ENCODE assay signal across 16 cellular contexts in the genomic region with DNA sequence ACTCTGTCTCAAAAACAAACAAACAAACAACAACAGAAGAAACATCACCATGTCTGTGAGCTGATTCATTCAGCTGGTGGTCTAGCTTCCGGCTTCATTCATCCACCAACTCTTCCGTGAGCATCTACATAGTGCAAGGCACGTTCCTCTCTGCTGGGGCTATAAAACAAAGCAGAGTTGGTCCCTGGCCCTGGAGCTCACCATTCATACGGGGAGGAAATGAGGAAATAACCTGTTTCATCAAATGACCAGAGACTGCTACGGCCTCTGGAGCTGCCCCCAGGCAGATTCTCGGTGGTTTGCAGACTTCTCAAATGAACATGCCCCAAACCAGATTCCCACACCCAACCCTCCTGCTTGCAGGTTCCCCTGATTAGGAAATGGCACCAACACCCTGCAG. TPM values are rescaled to one million over a fixed set of nuclear protein-coding genes. Genes with fewer than 3 reads are reported as not detected.
A peak's percentile ranks its signal among the peaks of the same experiment; 100 is the strongest.
DNase-seq lines count a peak whose midpoint lies in the region; ATAC-seq, FAIRE-seq and TF ChIP-seq lines count a peak whose summit lies in the region.
"Had no signal": no experiment of that assay in that cellular context is flagged by ENCODE, and none has a peak within 500 bp of the region (broad histone marks: within the 10 kb centered on the region; RNA-seq: fewer than 3 reads in every experiment).

No MANE protein-coding gene starts in this region.

- no peak for DNase-seq in activated T-cell treated with anti-CD3 and anti-CD28 coated beads, Interleukin-2, amount 50 U/mL, for 4 hours
- no peak for DNase-seq in activated T-cell treated with anti-CD3 and anti-CD28 coated beads, Interleukin-2, amount 50 U/mL, for 1 hour
- DNase-seq in GM12878 (ENCODE audit: low read depth, low spot score) (peak; percentile 74), aorta (no peak), HPDE6-E6E7 (ENCODE audit: extremely low spot score) (no peak)
- no peak for DNase-seq in stimulated activated naive CD8-positive, alpha-beta T cell treated with anti-CD3 and anti-CD28 coated beads, Interleukin-15, Interleukin-2, amounts not matched to agents 100 U/mL and 50 U/mL, for 24 hours
- DNase-seq: DMS79; effector CD4-positive, alpha-beta T cell; foreskin keratinocyte; NCI-H1105; NCI-H345; stimulated activated CD4-positive, alpha-beta T cell treated with anti-CD3 and anti-CD28 coated beads, Interleukin-2, amount 100 ng/mL, for 24 hours had no signal

- POLR2A ChIA-PET in GM12878 (lab: Charles Lee): interaction anchor here (0.9 to 17.0 kb wide), 8 partner anchors 9 to 51 kb away, joined by 4 to 206 read pairs (median 38); partner anchors contain the start of gene ID3

- CTCF ChIA-PET in GM12878 (lab: Yijun Ruan, JAX): interaction anchor here (0.6 to 11.4 kb wide), 9 partner anchors 10 to 103 kb away, joined by 3 to 108 read pairs (median 7); partner anchors contain the start of gene ID3

- SMC1A ChIA-PET in GM12878 (lab: Charles Lee; ENCODE audit: uncharacterized antibody, unreplicated experiment): interaction anchor here (0.8 to 19.7 kb wide), 13 partner anchors 9 to 56 kb away, joined by 3 to 419 read pairs (median 15); partner anchors contain the start of gene ID3

- H2AFZ ChIP-seq in GM12878 (ENCODE audit: control insufficient read depth, low read depth, low read length): peak overlapping the region; percentile 68

- ATAC-seq in activated T-cell treated with anti-CD3 and anti-CD28 coated beads, Interleukin-2, amount 50 U/mL, for 4 hours: peak in 1 of 2 donors; percentile 16
- ATAC-seq in HG02610 (IDR thresholded peaks at IDR 0.05; ENCODE audit: unreplicated experiment) (peak; percentile 63), GM12878 (peak; percentile 91), HG03460 (IDR thresholded peaks at IDR 0.05; ENCODE audit: unreplicated experiment) (no peak), aorta (ENCODE audit: low FRiP score) (no peak)
- ATAC-seq in stimulated activated naive CD8-positive, alpha-beta T cell treated with anti-CD3 and anti-CD28 coated beads, Interleukin-15, Interleukin-2, amounts not matched to agents 100 U/mL and 50 U/mL, for 24 hours: peak; percentile 40
- ATAC-seq: foreskin keratinocyte, HepG2 had no signal

- no peak for TF ChIP-seq RAD21 in GM12878 (IDR thresholded peaks at IDR 0.05; ENCODE audit: insufficient read depth, low read depth, low read length)

- BruUV-seq in GM12878 (replicated peaks; lab: Mats Ljungman, UMichigan): no TSS peak

- intact Hi-C loops in GM12878 (cut with micrococcal nuclease; ENCODE audit: unreplicated experiment): loop anchor here (2.0 kb wide), 1 partner anchor 41 kb away; the partner anchor contains the start of gene ID3
- intact Hi-C loops in aorta (cut with DNase I): no loop called here

- no peak for TF ChIP-seq CTCF in GM12878 (IDR thresholded peaks at IDR 0.05 in 2 of 3, conservative IDR thresholded peaks at IDR 0.05 in 1 of 3; ENCODE audit: control insufficient read depth in 2 of 3, extremely low read depth in 1 of 3, insufficient read depth in 1 of 3, low read depth in 3 of 3, low read length in 3 of 3)

- in situ Hi-C loops in GM12878 (cut with MboI): no loop called here

- peak overlapping the region; percentile 86 for H3K4me2 ChIP-seq in GM12878 (ENCODE audit: control insufficient read depth, insufficient read depth)

- 4% methylated on average over 6 of the region's 6 CpGs for WGBS in GM12878 (ENCODE audit: insufficient coverage, insufficient replicate concordance, low lambda C conversion rate, missing lambda C conversion rate)
- WGBS in aorta, 2 donors: 89 to 90% methylated on average over 6 of the region's 6 CpGs

- no peaks in the 10 kb centered on the region for H3K9me3 ChIP-seq in GM12878 (replicated peaks; ENCODE audit: control insufficient read depth, insufficient read depth, low read length)
- no peaks in the 10 kb centered on the region for H3K9me3 ChIP-seq in aorta (ENCODE audit: control insufficient read depth, low read length)

- no peaks in the 10 kb centered on the region for H3K36me3 Mint-ChIP-seq in activated T-cell treated with anti-CD3 and anti-CD28 coated beads, Interleukin-2, amount 50 U/mL, for 4 hours (ENCODE audit: insufficient read depth)

- no peaks in the 10 kb centered on the region for H3K79me2 ChIP-seq in GM12878 (ENCODE audit: control insufficient read depth, insufficient read depth, low read length)

- H3K27ac ChIP-seq in GM12878 (ENCODE audit: control insufficient read depth, insufficient read depth): peak overlapping the region; percentile 77
- H3K27ac ChIP-seq in aorta (ENCODE audit: low read depth in 1 of 2, low read length in 2 of 2): no peak overlapping the region
- H3K27ac ChIP-seq: foreskin keratinocyte, RWPE1 had no signal

- RAD21 ChIA-PET in GM12878 (lab: Charles Lee; ENCODE audit: unreplicated experiment): interaction anchor here (0.6 to 14.9 kb wide), 12 partner anchors 10 to 66 kb away, joined by 3 to 252 read pairs (median 5); partner anchors contain the start of gene ID3

- H3K9ac ChIP-seq in GM12878 (ENCODE audit: control insufficient read depth, insufficient read depth, low read length): peak overlapping the region; percentile 13

- no peak overlapping the region; the same call in 1 of the 2 replicates for H3K4me3 ChIP-seq in GM12878
- no peak overlapping the region for H3K4me3 ChIP-seq in aorta (ENCODE audit: low read length in 2 of 2)

- no peak for TF ChIP-seq POLR2A in GM12878 (IDR thresholded peaks at IDR 0.05; ENCODE audit: low read depth, low read length)

- H3K27me3 Mint-ChIP-seq in activated T-cell treated with anti-CD3 and anti-CD28 coated beads, Interleukin-2, amount 50 U/mL, for 4 hours (ENCODE audit: low read depth): no peaks in the 10 kb centered on the region

- TF ChIP-seq EP300 in GM12878 (IDR thresholded peaks at IDR 0.05; ENCODE audit: borderline replicate concordance in 1 of 2, control insufficient read depth in 1 of 2, low read depth in 2 of 2, low read length in 2 of 2): peak in 1 of 2 experiments; percentile 31; a peak in 1 of 4 replicates

- no peaks in the 10 kb centered on the region for H4K20me1 ChIP-seq in GM12878 (ENCODE audit: control insufficient read depth, insufficient read depth)

- H3K36me3 ChIP-seq in GM12878 (ENCODE audit: control insufficient read depth in 2 of 2, insufficient read depth in 2 of 2, low read length in 1 of 2) (no peaks in the 10 kb centered on the region), aorta (ENCODE audit: control insufficient read depth in 1 of 2, insufficient read depth in 2 of 2, low read length in 1 of 2) (no peaks in the 10 kb centered on the region)

- H3K9me3 Mint-ChIP-seq in activated T-cell treated with anti-CD3 and anti-CD28 coated beads, Interleukin-2, amount 50 U/mL, for 4 hours: no peaks in the 10 kb centered on the region

- peak; percentile 66 for FAIRE-seq in GM12878 (lab: Jason Lieb, UNC)
- FAIRE-seq: HepG2 had no signal

- H3K4me1 ChIP-seq in GM12878 (ENCODE audit: control insufficient read depth, insufficient read depth, low read length) (peaks cover 62% of the 10 kb centered on the region), aorta (ENCODE audit: control insufficient read depth in 1 of 2, insufficient read depth in 2 of 2, low read length in 2 of 2) (no peaks in the 10 kb centered on the region)
- H3K4me1 ChIP-seq: foreskin keratinocyte had no signal

- no peaks in the 10 kb centered on the region for H3K27me3 ChIP-seq in GM12878 (replicated peaks in 1 of 2; ENCODE audit: control insufficient read depth in 2 of 2, insufficient read depth in 2 of 2, low read length in 1 of 2)
- H3K27me3 ChIP-seq in aorta (ENCODE audit: control insufficient read depth in 1 of 2, insufficient read depth in 2 of 2, low read length in 1 of 2): no peaks in the 10 kb centered on the region
- H3K27me3 ChIP-seq: foreskin keratinocyte had no signal

- H3K4me1 Mint-ChIP-seq in activated T-cell treated with anti-CD3 and anti-CD28 coated beads, Interleukin-2, amount 50 U/mL, for 4 hours (ENCODE audit: low read depth): peaks cover 77% of the 10 kb centered on the region

- peak overlapping the region; percentile 47 for H3K4me3 Mint-ChIP-seq in activated T-cell treated with anti-CD3 and anti-CD28 coated beads, Interleukin-2, amount 50 U/mL, for 4 hours

TF ChIP-seq in GM12878, 131 proteins besides CTCF, POLR2A, EP300 and RAD21 (continues in another document):
- TF ChIP-seq RCOR1 (conservative IDR thresholded peaks at IDR 0.05; ENCODE audit: low read depth, low read length) (no peak), MYC (IDR thresholded peaks at IDR 0.05; ENCODE audit: insufficient read depth, insufficient read length, insufficient replicate concordance, low read length, severe bottlenecking) (no peak), SREBF1 (IDR thresholded peaks at IDR 0.05; ENCODE audit: low read length) (no peak), SUPT20H (IDR thresholded peaks at IDR 0.05; ENCODE audit: borderline replicate concordance, control insufficient read depth, low read depth, low read length) (no peak), PAX5 (IDR thresholded peaks at IDR 0.05; ENCODE audit: borderline replicate concordance, low read depth, low read length) (peak; percentile 61; the same call in 1 of the 2 replicates), CEBPB (IDR thresholded peaks at IDR 0.05; ENCODE audit: borderline replicate concordance in 1 of 2, low read depth in 2 of 2, low read length in 2 of 2) (no peak), HDAC6 (IDR thresholded peaks at IDR 0.05; ENCODE audit: unreplicated experiment) (no peak), SMARCA5 (IDR thresholded peaks at IDR 0.05) (peak; percentile 55; the same call in 1 of the 2 replicates), RFX5 (IDR thresholded peaks at IDR 0.05; ENCODE audit: low read depth, low read length) (no peak)

RNA-seq across cellular contexts. Expression of gene ID3, which starts 41.0 kb away (rescaled TPM):
- 10 to 100 TPM; 15.1 to 17.1 (median 15.1) TPM for total RNA-seq in activated T-cell treated with anti-CD3 and anti-CD28 coated beads, Interleukin-2, amount 50 U/mL, for 4 hours
- 69.8 and 72.4 TPM in 2 replicates for total RNA-seq in GM12878 (2013; cell fraction: nucleolus; rRNA removed)
- 403 and 449 TPM in 2 replicates for total RNA-seq in GM12878 (2014; rRNA removed)
- total RNA-seq in GM12878 (2014; rRNA removed; fragmentation: Illumina TruSeq; extraction: Trizol): 129 and 136 TPM in 2 replicates
- total RNA-seq in GM12878 (2021): 278 and 285 TPM in 2 replicates
- polyA plus RNA-seq in GM12878 (2011; ENCODE audit: low read depth): 28.8 TPM
- 33.6 and 44.0 TPM in 2 replicates for polyA plus RNA-seq in GM12878 (2011; rRNA removed)
- 121 and 124 TPM in 2 replicates for polyA plus RNA-seq in GM12878 (2011; cell fraction: cytosol; rRNA removed)
- polyA plus RNA-seq in GM12878 (2011; cell fraction: nucleus; rRNA removed): 76.0 and 85.6 TPM in 2 replicates
- 61.0 and 127 TPM in 2 replicates for polyA plus RNA-seq in GM12878 (2012)
- polyA plus RNA-seq in GM12878 (2014; fragmentation: Illumina TruSeq; extraction: Trizol): 44.0 and 122 TPM in 2 replicates
- 100 to 1,000 TPM in 1 of 2 experiments, 10 to 100 TPM in 1; 42.7 to 104 TPM for polyA plus RNA-seq in GM12878 (2014; fragmentation: Nextera tagmentation; extraction: Ambion mirVana)
- 389 and 394 TPM in 2 replicates for polyA plus RNA-seq in GM12878 (2014; rRNA removed)
- polyA plus RNA-seq in GM12878 (2016; fragmentation: Nextera tagmentation; extraction: Ambion mirVana): 100 to 1,000 TPM; 459 to 475 TPM
- polyA minus RNA-seq in GM12878 (2011; rRNA and poly(A)+ RNA removed): 19.2 and 51.3 TPM in 2 replicates
- polyA minus RNA-seq in GM12878 (2011; cell fraction: cytosol; rRNA and poly(A)+ RNA removed): 35.9 and 41.3 TPM in 2 replicates
- 76.6 and 97.0 TPM in 2 replicates for polyA minus RNA-seq in GM12878 (2011; cell fraction: nucleus; rRNA and poly(A)+ RNA removed)
- total RNA-seq in aorta: 100 to 1,000 TPM; 368 to 390 TPM
- polyA plus RNA-seq in aorta: 100 to 1,000 TPM; 349 to 603 TPM

Comparison
In these comparisons a context has a peak if more than half of its experiments do, and no peak if none do; other contexts are left out.
1. ATAC-seq: peak in HG02610 (single experiment), GM12878 (single experiment) and stimulated activated naive CD8-positive, alpha-beta T cell treated with anti-CD3 and anti-CD28 coated beads, Interleukin-15, Interleukin-2, amounts not matched to agents 100 U/mL and 50 U/mL, for 24 hours (single experiment); none in HG03460 (single experiment) and aorta (single experiment).